In the genomic region with DNA sequence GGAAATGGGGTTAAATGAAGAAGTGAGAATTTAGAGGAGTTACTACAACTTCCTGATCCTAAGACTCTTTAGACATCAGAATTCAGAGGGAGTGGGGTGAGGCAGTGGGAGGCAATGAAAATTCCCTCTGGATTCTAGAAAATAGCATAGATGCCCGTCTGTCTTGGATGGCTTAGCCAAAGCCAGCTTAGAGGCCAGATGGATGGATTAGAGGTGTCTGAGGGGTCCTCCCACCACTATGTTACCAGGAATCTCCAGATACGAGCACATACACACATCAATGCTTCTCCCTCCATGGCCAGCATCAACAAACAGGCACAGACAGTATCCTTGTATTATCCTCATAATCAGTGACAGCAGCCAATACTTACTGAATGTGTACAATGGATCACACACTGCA, we compare ENCODE assay signal across 27 cellular contexts.
"Had no signal": no experiment of that assay in that cellular context is flagged by ENCODE, and none has a peak within 500 bp of the region (broad histone marks: within the 10 kb centered on the region; RNA-seq: fewer than 3 reads in every experiment).

No MANE protein-coding gene starts in this region.

- H3K9me3 Mint-ChIP-seq: immature natural killer cell; mesothelial cell of epicardium; natural killer cell; nephron progenitor cell; stimulated activated effector memory CD8-positive, alpha-beta T cell treated with anti-CD3 and anti-CD28 coated beads, Interleukin-12 subunit alpha, Interleukin-12 subunit beta, amount 100 ng/mL, for 72 hours; stimulated activated naive CD8-positive, alpha-beta T cell treated with anti-CD3 and anti-CD28 coated beads, Interleukin-15, Interleukin-2, amounts not matched to agents 100 ng/mL and 50 ng/mL, for 24 hours had no signal

- H3K36me3 ChIP-seq: left lung, lower lobe of right lung, ovary, suprapubic skin, upper lobe of right lung had no signal

- H3K27ac ChIP-seq: left lung, lower lobe of right lung, ovary, skin epidermis, spleen, suprapubic skin, thoracic aorta, tibial artery, upper lobe of right lung had no signal

- H3K9me3 ChIP-seq: left lung, lower lobe of right lung, ovary, spleen, suprapubic skin, thoracic aorta, tibial artery, upper lobe of right lung had no signal

- DNase-seq: hypothalamus; immature natural killer cell; kidney; left colon; left lung; lower lobe of right lung; mesendoderm; naive B cell; natural killer cell; nephron progenitor cell; ovary; retina; right cardiac atrium; spleen; stimulated activated CD4-positive, alpha-beta T cell treated with anti-CD3 and anti-CD28 coated beads, Interleukin-4, amount 100 ng/mL, for 24 hours; stimulated activated naive CD4-positive, alpha-beta T cell; tibial artery; upper lobe of right lung had no signal

- H3K4me1 ChIP-seq: left lung, lower lobe of right lung, upper lobe of right lung had no signal

- H3K4me3 Mint-ChIP-seq: immature natural killer cell; mesothelial cell of epicardium; naive B cell; natural killer cell; nephron progenitor cell; stimulated activated effector memory CD8-positive, alpha-beta T cell treated with anti-CD3 and anti-CD28 coated beads, Interleukin-12 subunit alpha, Interleukin-12 subunit beta, amount 100 ng/mL, for 72 hours; stimulated activated naive CD8-positive, alpha-beta T cell treated with anti-CD3 and anti-CD28 coated beads, Interleukin-15, Interleukin-2, amounts not matched to agents 100 ng/mL and 50 ng/mL, for 24 hours had no signal

- H3K4me1 Mint-ChIP-seq: immature natural killer cell; naive B cell; natural killer cell; nephron progenitor cell; stimulated activated effector memory CD8-positive, alpha-beta T cell treated with anti-CD3 and anti-CD28 coated beads, Interleukin-12 subunit alpha, Interleukin-12 subunit beta, amount 100 ng/mL, for 72 hours had no signal

- H3K36me3 Mint-ChIP-seq: mesothelial cell of epicardium; naive B cell; natural killer cell; stimulated activated effector memory CD8-positive, alpha-beta T cell treated with anti-CD3 and anti-CD28 coated beads, Interleukin-12 subunit alpha, Interleukin-12 subunit beta, amount 100 ng/mL, for 72 hours had no signal

- H3K27me3 Mint-ChIP-seq: stimulated activated naive CD8-positive, alpha-beta T cell treated with anti-CD3 and anti-CD28 coated beads, Interleukin-15, Interleukin-2, amounts not matched to agents 100 ng/mL and 50 ng/mL, for 24 hours had no signal

- H3K4me3 ChIP-seq: left lung, lower lobe of right lung, ovary, skin epidermis, spleen, suprapubic skin, thoracic aorta, tibial artery, upper lobe of right lung had no signal

- H3K27ac Mint-ChIP-seq: immature natural killer cell; mesothelial cell of epicardium; naive B cell; natural killer cell; nephron progenitor cell; progenitor cell of endocrine pancreas; stimulated activated effector memory CD8-positive, alpha-beta T cell treated with anti-CD3 and anti-CD28 coated beads, Interleukin-12 subunit alpha, Interleukin-12 subunit beta, amount 100 ng/mL, for 72 hours; stimulated activated naive CD8-positive, alpha-beta T cell treated with anti-CD3 and anti-CD28 coated beads, Interleukin-15, Interleukin-2, amounts not matched to agents 100 ng/mL and 50 ng/mL, for 24 hours had no signal

- FAIRE-seq: islet of Langerhans, kidney, urothelium cell line had no signal

- H3K27me3 ChIP-seq: ovary, spleen, tibial artery, upper lobe of right lung had no signal
